ENCODE assay signal across 24 cellular contexts in genomic region chr7:15485431-15485830, GRCh38.
"Had no signal": no experiment of that assay in that cellular context is flagged by ENCODE, and none has a peak within 500 bp of the region (broad histone marks: within the 10 kb centered on the region; RNA-seq: fewer than 3 reads in every experiment).

No MANE protein-coding gene starts in this region.

- H3K4me1 Mint-ChIP-seq: naive thymus-derived CD4-positive, alpha-beta T cell; stimulated activated naive B cell treated with anti-CD40 and anti-IgM and Interleukin-4, amounts not matched to agents 10 μg/mL and 1 μg/mL and 100 μg/mL, for 72 hours had no signal

- H3K27ac ChIP-seq: coronary artery, esophagus squamous epithelium, left lung, pancreas, right lobe of liver, thoracic aorta, tibial nerve, upper lobe of left lung, uterus had no signal

- H3K36me3 ChIP-seq: esophagus squamous epithelium, left lung, pancreas, right lobe of liver, thoracic aorta, tibial nerve, upper lobe of left lung, uterus had no signal

- H3K9me3 Mint-ChIP-seq: nephron had no signal

- H3K4me1 ChIP-seq: esophagus squamous epithelium, left lung, pancreas, right lobe of liver, upper lobe of left lung had no signal

- H3K4me3 ChIP-seq: coronary artery, esophagus squamous epithelium, left lung, pancreas, right lobe of liver, thoracic aorta, tibial nerve, upper lobe of left lung, uterus had no signal

- H3K9me3 ChIP-seq: esophagus squamous epithelium, left lung, pancreas, right lobe of liver, thoracic aorta, tibial nerve, upper lobe of left lung, uterus had no signal

- H3K4me3 Mint-ChIP-seq: naive thymus-derived CD4-positive, alpha-beta T cell; nephron; stimulated activated naive B cell treated with anti-CD40 and anti-IgM and Interleukin-4, amounts not matched to agents 10 μg/mL and 1 μg/mL and 100 μg/mL, for 72 hours; stimulated activated naive CD8-positive, alpha-beta T cell treated with anti-CD3 and anti-CD28 coated beads, Interleukin-15, Interleukin-2, amounts not matched to agents 100 ng/mL and 50 ng/mL, for 24 hours had no signal

- H3K27me3 ChIP-seq: esophagus squamous epithelium, left lung, pancreas, right lobe of liver, tibial nerve, upper lobe of left lung, uterus had no signal

- H3K36me3 Mint-ChIP-seq: naive thymus-derived CD4-positive, alpha-beta T cell; stimulated activated naive B cell treated with anti-CD40 and anti-IgM and Interleukin-4, amounts not matched to agents 10 μg/mL and 1 μg/mL and 100 μg/mL, for 72 hours had no signal

- DNase-seq: dermis blood vessel endothelial cell; effector memory CD4-positive, alpha-beta T cell; erythroblast; esophagus squamous epithelium; head of caudate nucleus; kidney; left lung; mesendoderm; midbrain; naive thymus-derived CD4-positive, alpha-beta T cell; occipital lobe; pancreas; right lobe of liver; small intestine; stimulated activated CD4-positive, alpha-beta T cell treated with anti-CD3 and anti-CD28 coated beads, Interleukin-15, amount 100 ng/mL, for 24 hours; stimulated activated CD4-positive, alpha-beta T cell treated with anti-CD3 and anti-CD28 coated beads, Interleukin-2, amount 100 ng/mL, for 48 hours; stimulated activated naive B cell treated with anti-CD40 and anti-IgM and Interleukin-4, amounts not matched to agents 10 μg/mL and 1 μg/mL and 100 μg/mL, for 72 hours; upper lobe of left lung; uterus had no signal

- H3K27ac Mint-ChIP-seq: naive thymus-derived CD4-positive, alpha-beta T cell; nephron; stimulated activated naive B cell treated with anti-CD40 and anti-IgM and Interleukin-4, amounts not matched to agents 10 μg/mL and 1 μg/mL and 100 μg/mL, for 72 hours; stimulated activated naive CD8-positive, alpha-beta T cell treated with anti-CD3 and anti-CD28 coated beads, Interleukin-15, Interleukin-2, amounts not matched to agents 100 ng/mL and 50 ng/mL, for 24 hours had no signal

- H3K27me3 Mint-ChIP-seq: naive thymus-derived CD4-positive, alpha-beta T cell; stimulated activated naive B cell treated with anti-CD40 and anti-IgM and Interleukin-4, amounts not matched to agents 10 μg/mL and 1 μg/mL and 100 μg/mL, for 72 hours; stimulated activated naive CD8-positive, alpha-beta T cell treated with anti-CD3 and anti-CD28 coated beads, Interleukin-15, Interleukin-2, amounts not matched to agents 100 ng/mL and 50 ng/mL, for 24 hours had no signal
